In the genomic region with DNA sequence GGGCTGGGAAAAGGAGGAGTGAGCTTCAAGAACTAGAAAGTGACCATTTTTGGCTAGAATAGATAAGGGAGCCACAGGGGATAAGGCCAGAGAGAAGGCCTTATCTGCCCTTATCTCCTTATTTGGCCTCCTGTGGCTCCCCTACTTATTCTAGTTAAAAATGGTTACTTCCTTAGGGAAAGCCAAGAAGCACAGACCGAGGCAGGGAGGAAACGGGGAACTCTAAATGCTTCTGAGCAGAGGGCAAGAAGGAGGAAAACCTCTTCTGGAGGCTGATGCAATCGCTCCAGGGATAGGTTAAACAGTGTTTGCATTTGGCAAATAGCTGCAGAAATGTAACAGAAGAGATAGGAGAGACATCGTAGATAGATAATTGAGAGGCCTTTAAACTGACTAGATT, we compare ENCODE assay signal across 19 cellular contexts. TPM values are rescaled to one million over a fixed set of nuclear protein-coding genes. Genes with fewer than 3 reads are reported as not detected.
A peak's percentile ranks its signal among the peaks of the same experiment; 100 is the strongest.
DNase-seq lines count a peak whose midpoint lies in the region; ATAC-seq and TF ChIP-seq lines count a peak whose summit lies in the region.
"Had no signal": no experiment of that assay in that cellular context is flagged by ENCODE, and none has a peak within 500 bp of the region (broad histone marks: within the 10 kb centered on the region; RNA-seq: fewer than 3 reads in every experiment).

No MANE protein-coding gene starts in this region.

- no peaks in the 10 kb centered on the region for H3K9me3 Mint-ChIP-seq in activated CD8-positive, alpha-beta T cell treated with anti-CD3 and anti-CD28 coated beads for 36 hours
- H3K9me3 Mint-ChIP-seq: activated CD4-positive, alpha-beta memory T cell treated with anti-CD3 and anti-CD28 coated beads for 36 hours; immature natural killer cell had no signal

- H3K27ac ChIP-seq in left ventricle myocardium inferior (replicated peaks) (peak overlapping the region; percentile 61), gastrocnemius medialis (peak overlapping the region; percentile 19 to 61 (median 56))

- CTCF ChIA-PET in activated CD8-positive, alpha-beta T cell treated with anti-CD3 and anti-CD28 coated beads for 36 hours (lab: Charles Lee) = interaction anchor here (1.7 to 3.2 kb wide), 2 partner anchors 16 to 123 kb away, joined by 8 read pairs; no protein-coding TSS in a partner anchor

- intact Hi-C loops in left ventricle myocardium inferior (cut with micrococcal nuclease) = no loop called here
- intact Hi-C loops in gastrocnemius medialis (cut with DNase I; ENCODE audit: low total_unique reads) = no loop called here
- intact Hi-C loops in activated CD8-positive, alpha-beta T cell treated with anti-CD3 and anti-CD28 coated beads for 36 hours (cut with micrococcal nuclease) = no loop called here

- POLR2A ChIA-PET in activated CD8-positive, alpha-beta T cell treated with anti-CD3 and anti-CD28 coated beads for 36 hours (lab: Charles Lee) = no interaction called here

- H3K27me3 Mint-ChIP-seq in activated CD8-positive, alpha-beta T cell treated with anti-CD3 and anti-CD28 coated beads for 36 hours = no peaks in the 10 kb centered on the region
- H3K27me3 Mint-ChIP-seq: activated CD4-positive, alpha-beta memory T cell treated with anti-CD3 and anti-CD28 coated beads for 36 hours had no signal

- H3K9me3 ChIP-seq in adipocyte (ENCODE audit: control insufficient read depth, low read length) (no peaks in the 10 kb centered on the region), left ventricle myocardium inferior (replicated peaks) (peaks cover 6% of the 10 kb centered on the region), gastrocnemius medialis (no peaks in the 10 kb centered on the region)
- H3K9me3 ChIP-seq: SK-N-SH had no signal

- TF ChIP-seq POLR2A in gastrocnemius medialis (IDR thresholded peaks at IDR 0.05) = no peak

- H3K4me1 ChIP-seq in adipocyte (ENCODE audit: control insufficient read depth, insufficient read depth, low read length) = peaks cover 53% of the 10 kb centered on the region
- peaks cover 99% of the 10 kb centered on the region for H3K4me1 ChIP-seq in left ventricle myocardium inferior
- H3K4me1 ChIP-seq in gastrocnemius medialis = peaks cover 38 to 44% of the 10 kb centered on the region in 2 donors

- H3K36me3 ChIP-seq in adipocyte (ENCODE audit: control insufficient read depth, insufficient read depth, low read length, severe bottlenecking) = peaks cover 53% of the 10 kb centered on the region
- H3K36me3 ChIP-seq in left ventricle myocardium inferior = peaks cover 52% of the 10 kb centered on the region
- no peaks in the 10 kb centered on the region for H3K36me3 ChIP-seq in gastrocnemius medialis

- ATAC-seq in gastrocnemius medialis = no peak
- ATAC-seq in activated CD8-positive, alpha-beta T cell treated with anti-CD3 and anti-CD28 coated beads for 36 hours = no peak

- H3K4me3 ChIP-seq in adipocyte (ENCODE audit: low read length) (no peak overlapping the region), left ventricle myocardium inferior (no peak overlapping the region), gastrocnemius medialis (no peak overlapping the region)
- H3K4me3 ChIP-seq: tibial nerve had no signal

- no peak overlapping the region for H3K27ac Mint-ChIP-seq in activated CD8-positive, alpha-beta T cell treated with anti-CD3 and anti-CD28 coated beads for 36 hours
- H3K27ac Mint-ChIP-seq: activated CD4-positive, alpha-beta memory T cell treated with anti-CD3 and anti-CD28 coated beads for 36 hours; immature natural killer cell had no signal

- H3K9ac ChIP-seq in adipocyte (ENCODE audit: low read length) = peak overlapping the region; percentile 30
- H3K9ac ChIP-seq: SK-N-SH had no signal

- H3K4me1 Mint-ChIP-seq in activated CD8-positive, alpha-beta T cell treated with anti-CD3 and anti-CD28 coated beads for 36 hours (ENCODE audit: low read depth) = no peaks in the 10 kb centered on the region
- H3K4me1 Mint-ChIP-seq: immature natural killer cell had no signal

- in situ Hi-C loops in gastrocnemius medialis (cut with MboI; ENCODE audit: low sequenced_read_pairs in 4 of 4) = loop anchor here in 3 of 4 donors (25.0 kb wide), 2 partner anchors 104 to 1321 kb away; no protein-coding TSS in a partner anchor

- DNase-seq in HuH-7 (ENCODE audit: low spot score) (peak; percentile 66), adipocyte (ENCODE audit: low read depth) (no peak), left ventricle myocardium inferior (no peak), gastrocnemius medialis (no peak), occipital lobe (lab: John Stamatoyannopoulos, UW) (no peak), NCI-H774 (lab: John Stamatoyannopoulos, UW) (no peak)
- DNase-seq in activated CD8-positive, alpha-beta T cell treated with anti-CD3 and anti-CD28 coated beads for 36 hours = no peak
- DNase-seq in stimulated activated naive CD4-positive, alpha-beta T cell (lab: John Stamatoyannopoulos, UW) = no peak
- DNase-seq: activated CD4-positive, alpha-beta memory T cell treated with anti-CD3 and anti-CD28 coated beads for 36 hours; C1 segment of cervical spinal cord; central memory CD4-positive, alpha-beta T cell; DMS79 treated with DMSO at 0.1 percent for 48 hours; immature natural killer cell; NCI-H1048; NCI-H2081 treated with DMSO at 0.1 percent for 48 hours; NCI-H524 treated with DMSO at 0.1 percent for 48 hours; SK-N-SH; stimulated activated CD4-positive, alpha-beta T cell treated with anti-CD3 and anti-CD28 coated beads, Interleukin-4, amount 100 ng/mL, for 4 hours had no signal

- no peaks in the 10 kb centered on the region for H3K36me3 Mint-ChIP-seq in activated CD8-positive, alpha-beta T cell treated with anti-CD3 and anti-CD28 coated beads for 36 hours (ENCODE audit: low read depth)
- H3K36me3 Mint-ChIP-seq: activated CD4-positive, alpha-beta memory T cell treated with anti-CD3 and anti-CD28 coated beads for 36 hours had no signal

- no peak overlapping the region for H3K4me3 Mint-ChIP-seq in activated CD8-positive, alpha-beta T cell treated with anti-CD3 and anti-CD28 coated beads for 36 hours
- H3K4me3 Mint-ChIP-seq: activated CD4-positive, alpha-beta memory T cell treated with anti-CD3 and anti-CD28 coated beads for 36 hours; immature natural killer cell had no signal

- H3K27me3 ChIP-seq in adipocyte (replicated peaks; ENCODE audit: control insufficient read depth, insufficient read depth, low read length) (no peaks in the 10 kb centered on the region), left ventricle myocardium inferior (ENCODE audit: low read depth) (no peaks in the 10 kb centered on the region), gastrocnemius medialis (no peaks in the 10 kb centered on the region)
- H3K27me3 ChIP-seq: tibial nerve had no signal

- TF ChIP-seq CTCF in left ventricle myocardium inferior (IDR thresholded peaks at IDR 0.05; ENCODE audit: borderline replicate concordance) (no peak), gastrocnemius medialis (IDR thresholded peaks at IDR 0.05 in 4 of 5, conservative IDR thresholded peaks at IDR 0.05 in 1 of 5) (no peak)
- TF ChIP-seq CTCF in activated CD8-positive, alpha-beta T cell treated with anti-CD3 and anti-CD28 coated beads for 36 hours (IDR thresholded peaks at IDR 0.05) = no peak

RNA-seq across cellular contexts. Expression of a gene that starts 18.6 kb away (rescaled TPM):
- total RNA-seq in left ventricle myocardium inferior = 168 TPM
- 10 to 100 TPM; 20.4 to 29.0 (median 22.1) TPM for total RNA-seq in gastrocnemius medialis
- total RNA-seq in activated CD8-positive, alpha-beta T cell treated with anti-CD3 and anti-CD28 coated beads for 36 hours = under 1 TPM; 0.22 to 0.79 TPM
- 91.9 TPM for total RNA-seq in occipital lobe

Comparison
In these comparisons a context has a peak if more than half of its experiments do, and no peak if none do; other contexts are left out.
1. RNA of a gene that starts 18.6 kb away (total RNA-seq): 168 TPM in left ventricle myocardium inferior (single experiment), 91.9 TPM in occipital lobe (single experiment) and 20.4 to 29.0 TPM in gastrocnemius medialis; 0.22 to 0.79 TPM in activated CD8-positive, alpha-beta T cell treated with anti-CD3 and anti-CD28 coated beads for 36 hours; every median in the first group is over 10 times any median in the second.